ENCODE assay signal across 8 cellular contexts in the genomic region with DNA sequence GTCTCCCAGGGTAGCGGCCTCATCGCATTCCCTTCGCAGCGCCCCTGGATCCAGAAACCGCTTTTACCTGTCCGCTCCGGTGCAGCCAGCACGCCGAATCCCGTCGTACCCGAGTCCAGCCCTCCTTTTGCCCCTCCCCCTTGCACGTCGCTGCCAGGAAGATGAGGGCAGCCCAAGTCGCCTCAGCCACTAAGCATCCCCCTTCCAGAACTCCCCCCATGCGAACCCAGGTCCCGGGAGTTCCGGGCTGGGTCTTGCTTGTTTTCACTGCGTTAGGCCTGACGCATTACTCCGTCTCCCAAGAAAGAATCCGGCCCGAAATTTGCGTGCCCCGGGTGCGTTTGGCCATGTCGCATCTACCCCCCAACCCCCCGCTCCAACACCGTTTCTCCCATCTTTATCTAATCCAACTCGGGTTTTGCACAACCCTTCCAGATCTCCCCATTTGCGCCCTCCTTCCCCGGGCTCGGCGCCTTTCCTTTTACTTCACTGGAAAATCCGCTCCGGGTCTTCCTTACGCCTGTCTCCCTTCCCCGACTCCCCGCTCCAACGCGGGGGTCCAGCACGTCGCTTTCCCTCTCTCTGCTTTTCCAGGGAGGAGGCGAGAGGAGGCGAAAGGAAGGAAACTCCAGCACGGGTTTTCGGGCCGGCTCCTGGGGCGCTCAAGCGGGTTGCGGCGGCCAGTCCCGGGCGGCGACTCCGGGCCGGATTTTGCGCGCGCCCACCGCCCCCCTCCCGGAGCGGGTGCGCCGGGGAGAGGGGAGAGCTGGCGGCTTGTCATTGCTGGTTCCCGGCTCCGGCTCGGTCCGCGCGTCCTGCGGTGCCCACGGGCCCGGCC.
A peak's percentile ranks its signal among the peaks of the same experiment; 100 is the strongest.
DNase-seq lines count a peak whose midpoint lies in the region; ATAC-seq and TF ChIP-seq lines count a peak whose summit lies in the region.
"Not testable (repeated sequence)": the region's sequence is repeated elsewhere in the genome, so short reads cannot be mapped to it uniquely, and the experiment has no call there.

No MANE protein-coding gene starts in this region.

- DNase-seq in Calu3 (peak; percentile 91), HFFc6 (peak; percentile 86), NCI-H2081 (lab: John Stamatoyannopoulos, UW) (peak; percentile 88 to 89), T-cell (peak; percentile 36 to 80 (median 63)), foreskin melanocyte (peak; percentile 90), naive B cell (peak; percentile 76)
- DNase-seq in activated naive CD8-positive, alpha-beta T cell treated with anti-CD3 and anti-CD28 coated beads for 36 hours, result peak; percentile 72
- DNase-seq in stimulated activated CD8-positive, alpha-beta memory T cell treated with anti-CD3 and anti-CD28 coated beads, Interleukin-2, amount 100 ng/mL, for 48 hours (ENCODE audit: low read depth in 2 of 2), result peak; percentile 41 to 42

- CTCF ChIA-PET in Calu3 (lab: Charles Lee), result not testable (repeated sequence)
- CTCF ChIA-PET in T-cell (lab: Charles Lee), result interaction anchor here in 1 of 2 donors (0.6 kb wide), 1 partner anchor 327 kb away, joined by 3 read pairs; no protein-coding TSS in a partner anchor

- peak overlapping the region; percentile 71 for H3K4me3 Mint-ChIP-seq in Calu3 (ENCODE audit: low read depth, unreplicated experiment)
- peak overlapping the region; percentile 93 for H3K4me3 Mint-ChIP-seq in HFFc6
- peak overlapping the region; percentile 94 to 100 (median 95) for H3K4me3 Mint-ChIP-seq in T-cell
- H3K4me3 Mint-ChIP-seq in activated naive CD8-positive, alpha-beta T cell treated with anti-CD3 and anti-CD28 coated beads for 36 hours, result peak overlapping the region; percentile 91
- H3K4me3 Mint-ChIP-seq in naive B cell, result peak overlapping the region; percentile 95 to 99 (median 96)

- ATAC-seq in T-cell (replicated peaks in 1 of 4) (peak; percentile 77 to 82 (median 79)), naive B cell (ENCODE audit: low read depth in 2 of 2) (peak; percentile 73 to 77)

- peak overlapping the region; percentile 6 for H3K27ac Mint-ChIP-seq in Calu3 (ENCODE audit: unreplicated experiment)
- H3K27ac Mint-ChIP-seq in HFFc6, result peak overlapping the region; percentile 81
- peak overlapping the region; percentile 76 for H3K27ac Mint-ChIP-seq in T-cell
- peak overlapping the region; percentile 63 for H3K27ac Mint-ChIP-seq in activated naive CD8-positive, alpha-beta T cell treated with anti-CD3 and anti-CD28 coated beads for 36 hours
- H3K27ac Mint-ChIP-seq in naive B cell, result peak overlapping the region in 5 of 6 donors; percentile 42 to 87 (median 83)

- not testable (repeated sequence) for BruUV-seq in Calu3 (replicated peaks; lab: Mats Ljungman, UMichigan)

- H3K36me3 Mint-ChIP-seq in Calu3 (ENCODE audit: insufficient read depth, unreplicated experiment), result peaks cover 33% of the 10 kb centered on the region
- not testable (repeated sequence) for H3K36me3 Mint-ChIP-seq in HFFc6 (ENCODE audit: low read depth); T-cell; activated naive CD8-positive, alpha-beta T cell treated with anti-CD3 and anti-CD28 coated beads for 36 hours; naive B cell

- H3K9me3 Mint-ChIP-seq in Calu3 (ENCODE audit: low read depth, unreplicated experiment); HFFc6; T-cell; activated naive CD8-positive, alpha-beta T cell treated with anti-CD3 and anti-CD28 coated beads for 36 hours; naive B cell: not testable (repeated sequence)

- peaks cover 34% of the 10 kb centered on the region for H3K4me1 Mint-ChIP-seq in Calu3 (ENCODE audit: low read depth, unreplicated experiment)
- peaks cover 17% of the 10 kb centered on the region for H3K4me1 Mint-ChIP-seq in HFFc6 (ENCODE audit: low read depth)
- peaks cover 32 to 39% (median 35%) of the 10 kb centered on the region in 3 donors for H3K4me1 Mint-ChIP-seq in T-cell
- peaks cover 24% of the 10 kb centered on the region for H3K4me1 Mint-ChIP-seq in activated naive CD8-positive, alpha-beta T cell treated with anti-CD3 and anti-CD28 coated beads for 36 hours
- H3K4me1 Mint-ChIP-seq in naive B cell, result peaks cover 30 to 47% (median 43%) of the 10 kb centered on the region in 3 donors

- POLR2A ChIA-PET in T-cell (lab: Charles Lee), result not testable (repeated sequence)

- not testable (repeated sequence) for TF ChIP-seq CTCF in Calu3 (IDR thresholded peaks at IDR 0.05; ENCODE audit: unreplicated experiment); HFFc6 (IDR thresholded peaks at IDR 0.05)

- H3K27me3 Mint-ChIP-seq in Calu3 (ENCODE audit: unreplicated experiment) (peaks cover 33% of the 10 kb centered on the region), HFFc6 (ENCODE audit: insufficient read depth) (peaks cover 35% of the 10 kb centered on the region), T-cell (peaks cover 3 to 13% of the 10 kb centered on the region in 2 donors), naive B cell (peaks cover 8 to 35% (median 31%) of the 10 kb centered on the region in 3 donors)
- peaks cover 53% of the 10 kb centered on the region for H3K27me3 Mint-ChIP-seq in activated naive CD8-positive, alpha-beta T cell treated with anti-CD3 and anti-CD28 coated beads for 36 hours

- intact Hi-C loops in Calu3 (cut with micrococcal nuclease; ENCODE audit: unreplicated experiment), result not testable (repeated sequence)

Comparison
In these comparisons a context has a peak if more than half of its experiments do, and no peak if none do; other contexts are left out.
1. Peak in every context shown above with its lines: DNase-seq and ATAC-seq.
2. H3K27ac Mint-ChIP-seq: peak in every context shown above with its lines; median percentile 83 in naive B cell; 81 in HFFc6; 76 in T-cell; 63 in activated naive CD8-positive, alpha-beta T cell treated with anti-CD3 and anti-CD28 coated beads for 36 hours; 6 in Calu3.